8 cellular contexts compared by ENCODE assay signal in the genomic region with DNA sequence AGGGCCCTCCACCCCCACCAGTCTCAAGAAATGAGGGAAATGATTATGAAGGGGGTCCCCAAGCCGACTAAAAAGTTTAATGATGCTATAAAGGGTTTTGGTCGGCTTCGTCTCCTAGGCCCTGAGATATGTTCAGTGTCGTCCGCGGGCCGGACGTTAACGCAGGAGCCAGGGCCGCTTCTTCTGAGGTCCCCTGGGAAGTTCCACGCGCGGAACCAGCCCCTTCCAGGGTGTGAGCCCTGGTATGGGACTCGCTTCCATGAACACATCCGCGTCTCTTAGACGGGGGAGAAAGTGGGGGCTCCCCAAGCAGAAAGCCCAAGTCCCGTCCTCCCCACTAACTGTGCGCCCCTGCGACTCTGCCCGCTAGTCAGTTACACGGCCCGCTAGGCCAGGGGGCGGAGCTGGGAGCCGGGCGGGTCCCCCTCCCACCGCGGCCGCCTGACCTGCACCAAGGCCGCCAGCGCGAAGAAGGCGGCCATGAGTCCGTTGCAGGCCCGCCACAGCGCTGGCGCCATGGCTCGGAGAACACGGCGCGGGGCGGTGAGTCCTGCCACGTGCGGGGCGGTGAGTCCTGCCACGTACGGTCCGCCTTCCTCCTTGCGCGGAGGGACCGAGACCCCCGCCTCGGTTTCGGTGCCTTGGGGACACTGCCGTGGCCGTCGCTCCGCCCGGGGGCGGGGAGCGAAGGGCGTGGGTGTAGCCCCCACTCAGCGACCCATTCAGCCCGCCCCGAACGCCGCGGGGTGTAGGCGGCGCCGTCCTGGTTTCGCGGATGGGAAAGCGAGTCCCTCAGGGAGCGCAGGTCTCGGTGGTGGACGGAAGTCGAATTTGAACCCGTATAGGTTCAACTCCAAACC. TPM values are rescaled to one million over a fixed set of nuclear protein-coding genes. Genes with fewer than 3 reads are reported as not detected.
DNase-seq lines count a peak whose midpoint lies in the region; ATAC-seq lines count a peak whose summit lies in the region.

A gene (minus strand): TSS at position 690 of the 860 bp plus-strand sequence. CDS start 172 bp downstream, at position 518.

- POLR2A ChIA-PET in activated CD8-positive, alpha-beta T cell treated with anti-CD3 and anti-CD28 coated beads, Interleukin-2, amount 10 ng/mL, durations not matched to agents 7 days and 5 days (lab: Charles Lee), result no interaction called here

- ATAC-seq in GM19438 (IDR thresholded peaks at IDR 0.05; ENCODE audit: low read depth, unreplicated experiment), result peak; percentile 66
- peak; percentile 85 for ATAC-seq in activated CD8-positive, alpha-beta T cell treated with anti-CD3 and anti-CD28 coated beads, Interleukin-2, amount 10 ng/mL, durations not matched to agents 7 days and 5 days

- H3K9me3 Mint-ChIP-seq in activated CD8-positive, alpha-beta T cell treated with anti-CD3 and anti-CD28 coated beads, Interleukin-2, amount 10 ng/mL, durations not matched to agents 7 days and 5 days (ENCODE audit: insufficient read depth), result no peaks in the 10 kb centered on the region

- H3K4me1 ChIP-seq in HUES6 (ENCODE audit: control insufficient read depth, insufficient read depth, low read length), result peaks cover 9% of the 10 kb centered on the region
- H3K4me1 ChIP-seq in endocrine pancreas (ENCODE audit: control insufficient read depth, insufficient read depth, low read length), result no peaks in the 10 kb centered on the region

- no peaks in the 10 kb centered on the region for H3K27me3 ChIP-seq in HUES6 (ENCODE audit: control insufficient read depth, insufficient read depth, low read length)
- no peaks in the 10 kb centered on the region for H3K27me3 ChIP-seq in endocrine pancreas (ENCODE audit: control insufficient read depth, insufficient read depth, low read length)

- peak within 1 kb of the TSS; percentile 39; the same call in 1 of the 2 replicates for H3K27ac ChIP-seq in HUES6 (ENCODE audit: low read depth, low read length)

- no peaks in the 10 kb centered on the region for H3K27me3 Mint-ChIP-seq in activated CD8-positive, alpha-beta T cell treated with anti-CD3 and anti-CD28 coated beads, Interleukin-2, amount 10 ng/mL, durations not matched to agents 7 days and 5 days (ENCODE audit: low read depth)

- no peak within 1 kb of the TSS for H3K27ac Mint-ChIP-seq in activated CD8-positive, alpha-beta T cell treated with anti-CD3 and anti-CD28 coated beads, Interleukin-2, amount 10 ng/mL, durations not matched to agents 7 days and 5 days

- H3K4me3 ChIP-seq in HUES6 (ENCODE audit: low read depth, low read length), result peak within 1 kb of the TSS; percentile 84
- peak within 1 kb of the TSS; percentile 49 for H3K4me3 ChIP-seq in endocrine pancreas (ENCODE audit: control insufficient read depth, insufficient read depth, low read length)

- peaks cover 4% of the 10 kb centered on the region for H3K4me1 Mint-ChIP-seq in activated CD8-positive, alpha-beta T cell treated with anti-CD3 and anti-CD28 coated beads, Interleukin-2, amount 10 ng/mL, durations not matched to agents 7 days and 5 days (ENCODE audit: low read depth)

- DNase-seq in Ammon's horn (ENCODE audit: low spot score) (peak; percentile 76), medulla oblongata (ENCODE audit: extremely low spot score) (peak; percentile 76), NCI-H128 (lab: John Stamatoyannopoulos, UW; ENCODE audit: unreplicated experiment) (no peak)
- peak; percentile 25 for DNase-seq in activated CD8-positive, alpha-beta T cell treated with anti-CD3 and anti-CD28 coated beads, Interleukin-2, amount 10 ng/mL, durations not matched to agents 7 days and 5 days
- DNase-seq in stimulated activated CD8-positive, alpha-beta memory T cell treated with anti-CD3 and anti-CD28 coated beads, Interleukin-12 subunit alpha, Interleukin-12 subunit beta, amount 100 ng/mL, for 4 hours (ENCODE audit: low read depth), result peak; percentile 37

- no peaks in the 10 kb centered on the region for H3K36me3 Mint-ChIP-seq in activated CD8-positive, alpha-beta T cell treated with anti-CD3 and anti-CD28 coated beads, Interleukin-2, amount 10 ng/mL, durations not matched to agents 7 days and 5 days (ENCODE audit: low read depth)

- H3K9me3 ChIP-seq in HUES6 (ENCODE audit: control insufficient read depth, insufficient read depth, low read depth, low read length) (no peaks in the 10 kb centered on the region), endocrine pancreas (ENCODE audit: control insufficient read depth, low read length) (no peaks in the 10 kb centered on the region)

- H3K4me3 Mint-ChIP-seq in activated CD8-positive, alpha-beta T cell treated with anti-CD3 and anti-CD28 coated beads, Interleukin-2, amount 10 ng/mL, durations not matched to agents 7 days and 5 days, result peak within 1 kb of the TSS; percentile 81

- H3K36me3 ChIP-seq in HUES6 (ENCODE audit: control insufficient read depth, insufficient read depth, low read length) (no peaks in the 10 kb centered on the region), endocrine pancreas (ENCODE audit: control insufficient read depth, insufficient read depth, low read length) (no peaks in the 10 kb centered on the region)

- peak within 1 kb of the TSS; percentile 88 for H3K9ac ChIP-seq in HUES6 (ENCODE audit: low read length)
- H3K9ac ChIP-seq in endocrine pancreas (ENCODE audit: control insufficient read depth, insufficient read depth, low read length), result peak within 1 kb of the TSS; percentile 60

- CTCF ChIA-PET in activated CD8-positive, alpha-beta T cell treated with anti-CD3 and anti-CD28 coated beads, Interleukin-2, amount 10 ng/mL, durations not matched to agents 7 days and 5 days (lab: Charles Lee), result interaction anchor here (1.9 kb wide), 1 partner anchor 30 kb away, joined by 7 read pairs; no protein-coding TSS in a partner anchor

RNA-seq across cellular contexts. Expression of the gene that starts here (rescaled TPM):
- total RNA-seq in activated CD8-positive, alpha-beta T cell treated with anti-CD3 and anti-CD28 coated beads, Interleukin-2, amount 10 ng/mL, durations not matched to agents 7 days and 5 days, result 1 to 10 TPM in 1 of 2 experiments, under 1 TPM in 1; 0.16 to 1.1 TPM
